2 cellular contexts compared by ENCODE assay signal in the genomic region with DNA sequence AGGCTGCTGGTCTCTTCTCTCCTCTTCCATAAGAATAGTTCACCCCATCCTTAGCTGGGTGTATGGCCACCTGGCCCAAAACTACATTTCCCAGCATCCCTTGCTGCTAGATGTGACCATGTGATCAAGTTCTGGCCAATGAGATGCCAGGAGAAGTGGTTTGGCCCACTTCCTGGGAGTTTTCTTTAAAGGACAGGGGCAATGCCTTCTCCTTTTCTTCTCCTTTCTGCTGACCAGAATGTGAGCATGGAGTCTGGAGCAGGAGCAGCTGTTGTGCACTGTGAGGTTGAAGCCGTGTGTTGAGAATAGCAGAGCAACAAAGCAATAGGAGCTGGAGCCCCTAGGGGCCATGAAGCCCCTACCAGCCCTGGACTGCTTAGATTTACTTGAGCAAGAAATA.
A peak's percentile ranks its signal among the peaks of the same experiment; 100 is the strongest.
TF ChIP-seq lines count a peak whose summit lies in the region.

No MANE protein-coding gene starts in this region.

TF ChIP-seq in WTC11, 78 proteins besides CTCF, POLR2A, EP300 and RAD21:
- TF ChIP-seq, protein P1, sequence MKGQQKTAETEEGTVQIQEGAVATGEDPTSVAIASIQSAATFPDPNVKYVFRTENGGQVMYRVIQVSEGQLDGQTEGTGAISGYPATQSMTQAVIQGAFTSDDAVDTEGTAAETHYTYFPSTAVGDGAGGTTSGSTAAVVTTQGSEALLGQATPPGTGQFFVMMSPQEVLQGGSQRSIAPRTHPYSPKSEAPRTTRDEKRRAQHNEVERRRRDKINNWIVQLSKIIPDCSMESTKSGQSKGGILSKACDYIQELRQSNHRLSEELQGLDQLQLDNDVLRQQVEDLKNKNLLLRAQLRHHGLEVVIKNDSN (CRISPR knock-in tag; IDR thresholded peaks at IDR 0.05), result peak; percentile 95
- TF ChIP-seq, protein P2, sequence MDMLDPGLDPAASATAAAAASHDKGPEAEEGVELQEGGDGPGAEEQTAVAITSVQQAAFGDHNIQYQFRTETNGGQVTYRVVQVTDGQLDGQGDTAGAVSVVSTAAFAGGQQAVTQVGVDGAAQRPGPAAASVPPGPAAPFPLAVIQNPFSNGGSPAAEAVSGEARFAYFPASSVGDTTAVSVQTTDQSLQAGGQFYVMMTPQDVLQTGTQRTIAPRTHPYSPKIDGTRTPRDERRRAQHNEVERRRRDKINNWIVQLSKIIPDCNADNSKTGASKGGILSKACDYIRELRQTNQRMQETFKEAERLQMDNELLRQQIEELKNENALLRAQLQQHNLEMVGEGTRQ (CRISPR knock-in tag; IDR thresholded peaks at IDR 0.05), result peak; percentile 96
- TF ChIP-seq ZNF317 (CRISPR knock-in tag; IDR thresholded peaks at IDR 0.05; ENCODE audit: borderline replicate concordance, low read depth), result no peak
- no peak for TF ChIP-seq RELA (CRISPR knock-in tag; IDR thresholded peaks at IDR 0.05; ENCODE audit: borderline replicate concordance)
- TF ChIP-seq NFYB (CRISPR knock-in tag; conservative IDR thresholded peaks at IDR 0.05; ENCODE audit: low read depth), result peak; percentile 63
TF ChIP-seq in WTC11: peak in this region for 3.

TF ChIP-seq in HepG2, 621 proteins besides CTCF, POLR2A, EP300 and RAD21 (continues in another document):
- TF ChIP-seq ZNF567 (CRISPR knock-in tag; IDR thresholded peaks at IDR 0.05; ENCODE audit: borderline replicate concordance) (no peak), CEBPB (IDR thresholded peaks at IDR 0.05; ENCODE audit: borderline replicate concordance, low read depth, low read length) (no peak), THAP11 (CRISPR knock-in tag; IDR thresholded peaks at IDR 0.05) (peak; percentile 100), FOXJ3 (CRISPR knock-in tag; IDR thresholded peaks at IDR 0.05; ENCODE audit: borderline replicate concordance) (no peak), IRX3 (CRISPR knock-in tag; IDR thresholded peaks at IDR 0.05; ENCODE audit: borderline replicate concordance, low read depth) (no peak), ESRRA (CRISPR knock-in tag; IDR thresholded peaks at IDR 0.05; ENCODE audit: low read depth) (no peak), TRIM24 (CRISPR knock-in tag; IDR thresholded peaks at IDR 0.05) (no peak), TEAD3 (CRISPR knock-in tag; optimal IDR thresholded peaks at IDR 0.05; ENCODE audit: borderline replicate concordance) (peak; percentile 26), ZC3H13 (CRISPR knock-in tag; IDR thresholded peaks at IDR 0.05) (no peak), PCBP2 (optimal IDR thresholded peaks at IDR 0.05; ENCODE audit: low read depth, low read length, poor library complexity, severe bottlenecking) (no peak), JUND (CRISPR knock-in tag; IDR thresholded peaks at IDR 0.05) (no peak), ZNF550 (CRISPR knock-in tag; IDR thresholded peaks at IDR 0.05; ENCODE audit: borderline replicate concordance) (no peak), ZNF720 (CRISPR knock-in tag; IDR thresholded peaks at IDR 0.05) (no peak), SALL2 (CRISPR knock-in tag; IDR thresholded peaks at IDR 0.05) (no peak), ZNF136 (CRISPR knock-in tag; IDR thresholded peaks at IDR 0.05; ENCODE audit: low read depth) (no peak), PLRG1 (conservative IDR thresholded peaks at IDR 0.05) (no peak), GTF3A (CRISPR knock-in tag; conservative IDR thresholded peaks at IDR 0.05) (no peak), ZNF562 (CRISPR knock-in tag; IDR thresholded peaks at IDR 0.05; ENCODE audit: borderline replicate concordance) (no peak), ZNF883 (CRISPR knock-in tag; IDR thresholded peaks at IDR 0.05; ENCODE audit: not compliant biosample characterization) (no peak), TAF15 (IDR thresholded peaks at IDR 0.05; ENCODE audit: low read depth, low read length, poor library complexity, severe bottlenecking) (no peak), ZNF143 (CRISPR knock-in tag; IDR thresholded peaks at IDR 0.05) (peak; percentile 98), ZNF777 (CRISPR knock-in tag; IDR thresholded peaks at IDR 0.05) (no peak), ZNF572 (CRISPR knock-in tag; IDR thresholded peaks at IDR 0.05) (no peak)
- TF ChIP-seq, protein P2 (IDR thresholded peaks at IDR 0.05; ENCODE audit: low read depth, low read length), result peak; percentile 82
- TF ChIP-seq, protein P2 (CRISPR knock-in tag; IDR thresholded peaks at IDR 0.05; ENCODE audit: borderline replicate concordance), result peak; percentile 95; the same call in 1 of the 2 replicates
- TF ChIP-seq, protein P3, sequence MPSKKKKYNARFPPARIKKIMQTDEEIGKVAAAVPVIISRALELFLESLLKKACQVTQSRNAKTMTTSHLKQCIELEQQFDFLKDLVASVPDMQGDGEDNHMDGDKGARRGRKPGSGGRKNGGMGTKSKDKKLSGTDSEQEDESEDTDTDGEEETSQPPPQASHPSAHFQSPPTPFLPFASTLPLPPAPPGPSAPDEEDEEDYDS (CRISPR knock-in tag; IDR thresholded peaks at IDR 0.05), result no peak
- TF ChIP-seq, protein P4, sequence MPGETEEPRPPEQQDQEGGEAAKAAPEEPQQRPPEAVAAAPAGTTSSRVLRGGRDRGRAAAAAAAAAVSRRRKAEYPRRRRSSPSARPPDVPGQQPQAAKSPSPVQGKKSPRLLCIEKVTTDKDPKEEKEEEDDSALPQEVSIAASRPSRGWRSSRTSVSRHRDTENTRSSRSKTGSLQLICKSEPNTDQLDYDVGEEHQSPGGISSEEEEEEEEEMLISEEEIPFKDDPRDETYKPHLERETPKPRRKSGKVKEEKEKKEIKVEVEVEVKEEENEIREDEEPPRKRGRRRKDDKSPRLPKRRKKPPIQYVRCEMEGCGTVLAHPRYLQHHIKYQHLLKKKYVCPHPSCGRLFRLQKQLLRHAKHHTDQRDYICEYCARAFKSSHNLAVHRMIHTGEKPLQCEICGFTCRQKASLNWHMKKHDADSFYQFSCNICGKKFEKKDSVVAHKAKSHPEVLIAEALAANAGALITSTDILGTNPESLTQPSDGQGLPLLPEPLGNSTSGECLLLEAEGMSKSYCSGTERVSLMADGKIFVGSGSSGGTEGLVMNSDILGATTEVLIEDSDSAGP (CRISPR knock-in tag; IDR thresholded peaks at IDR 0.05; ENCODE audit: borderline replicate concordance), result peak; percentile 96
- TF ChIP-seq, protein P5, sequence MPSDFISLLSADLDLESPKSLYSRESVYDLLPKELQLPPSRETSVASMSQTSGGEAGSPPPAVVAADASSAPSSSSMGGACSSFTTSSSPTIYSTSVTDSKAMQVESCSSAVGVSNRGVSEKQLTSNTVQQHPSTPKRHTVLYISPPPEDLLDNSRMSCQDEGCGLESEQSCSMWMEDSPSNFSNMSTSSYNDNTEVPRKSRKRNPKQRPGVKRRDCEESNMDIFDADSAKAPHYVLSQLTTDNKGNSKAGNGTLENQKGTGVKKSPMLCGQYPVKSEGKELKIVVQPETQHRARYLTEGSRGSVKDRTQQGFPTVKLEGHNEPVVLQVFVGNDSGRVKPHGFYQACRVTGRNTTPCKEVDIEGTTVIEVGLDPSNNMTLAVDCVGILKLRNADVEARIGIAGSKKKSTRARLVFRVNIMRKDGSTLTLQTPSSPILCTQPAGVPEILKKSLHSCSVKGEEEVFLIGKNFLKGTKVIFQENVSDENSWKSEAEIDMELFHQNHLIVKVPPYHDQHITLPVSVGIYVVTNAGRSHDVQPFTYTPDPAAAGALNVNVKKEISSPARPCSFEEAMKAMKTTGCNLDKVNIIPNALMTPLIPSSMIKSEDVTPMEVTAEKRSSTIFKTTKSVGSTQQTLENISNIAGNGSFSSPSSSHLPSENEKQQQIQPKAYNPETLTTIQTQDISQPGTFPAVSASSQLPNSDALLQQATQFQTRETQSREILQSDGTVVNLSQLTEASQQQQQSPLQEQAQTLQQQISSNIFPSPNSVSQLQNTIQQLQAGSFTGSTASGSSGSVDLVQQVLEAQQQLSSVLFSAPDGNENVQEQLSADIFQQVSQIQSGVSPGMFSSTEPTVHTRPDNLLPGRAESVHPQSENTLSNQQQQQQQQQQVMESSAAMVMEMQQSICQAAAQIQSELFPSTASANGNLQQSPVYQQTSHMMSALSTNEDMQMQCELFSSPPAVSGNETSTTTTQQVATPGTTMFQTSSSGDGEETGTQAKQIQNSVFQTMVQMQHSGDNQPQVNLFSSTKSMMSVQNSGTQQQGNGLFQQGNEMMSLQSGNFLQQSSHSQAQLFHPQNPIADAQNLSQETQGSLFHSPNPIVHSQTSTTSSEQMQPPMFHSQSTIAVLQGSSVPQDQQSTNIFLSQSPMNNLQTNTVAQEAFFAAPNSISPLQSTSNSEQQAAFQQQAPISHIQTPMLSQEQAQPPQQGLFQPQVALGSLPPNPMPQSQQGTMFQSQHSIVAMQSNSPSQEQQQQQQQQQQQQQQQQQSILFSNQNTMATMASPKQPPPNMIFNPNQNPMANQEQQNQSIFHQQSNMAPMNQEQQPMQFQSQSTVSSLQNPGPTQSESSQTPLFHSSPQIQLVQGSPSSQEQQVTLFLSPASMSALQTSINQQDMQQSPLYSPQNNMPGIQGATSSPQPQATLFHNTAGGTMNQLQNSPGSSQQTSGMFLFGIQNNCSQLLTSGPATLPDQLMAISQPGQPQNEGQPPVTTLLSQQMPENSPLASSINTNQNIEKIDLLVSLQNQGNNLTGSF (CRISPR knock-in tag; IDR thresholded peaks at IDR 0.05), result no peak
- TF ChIP-seq, protein P6, sequence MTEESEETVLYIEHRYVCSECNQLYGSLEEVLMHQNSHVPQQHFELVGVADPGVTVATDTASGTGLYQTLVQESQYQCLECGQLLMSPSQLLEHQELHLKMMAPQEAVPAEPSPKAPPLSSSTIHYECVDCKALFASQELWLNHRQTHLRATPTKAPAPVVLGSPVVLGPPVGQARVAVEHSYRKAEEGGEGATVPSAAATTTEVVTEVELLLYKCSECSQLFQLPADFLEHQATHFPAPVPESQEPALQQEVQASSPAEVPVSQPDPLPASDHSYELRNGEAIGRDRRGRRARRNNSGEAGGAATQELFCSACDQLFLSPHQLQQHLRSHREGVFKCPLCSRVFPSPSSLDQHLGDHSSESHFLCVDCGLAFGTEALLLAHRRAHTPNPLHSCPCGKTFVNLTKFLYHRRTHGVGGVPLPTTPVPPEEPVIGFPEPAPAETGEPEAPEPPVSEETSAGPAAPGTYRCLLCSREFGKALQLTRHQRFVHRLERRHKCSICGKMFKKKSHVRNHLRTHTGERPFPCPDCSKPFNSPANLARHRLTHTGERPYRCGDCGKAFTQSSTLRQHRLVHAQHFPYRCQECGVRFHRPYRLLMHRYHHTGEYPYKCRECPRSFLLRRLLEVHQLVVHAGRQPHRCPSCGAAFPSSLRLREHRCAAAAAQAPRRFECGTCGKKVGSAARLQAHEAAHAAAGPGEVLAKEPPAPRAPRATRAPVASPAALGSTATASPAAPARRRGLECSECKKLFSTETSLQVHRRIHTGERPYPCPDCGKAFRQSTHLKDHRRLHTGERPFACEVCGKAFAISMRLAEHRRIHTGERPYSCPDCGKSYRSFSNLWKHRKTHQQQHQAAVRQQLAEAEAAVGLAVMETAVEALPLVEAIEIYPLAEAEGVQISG (CRISPR knock-in tag; IDR thresholded peaks at IDR 0.05), result 0 out of 2 replicates have a peak, but pooled peaks have one; percentile 22
- TF ChIP-seq, protein P7, sequence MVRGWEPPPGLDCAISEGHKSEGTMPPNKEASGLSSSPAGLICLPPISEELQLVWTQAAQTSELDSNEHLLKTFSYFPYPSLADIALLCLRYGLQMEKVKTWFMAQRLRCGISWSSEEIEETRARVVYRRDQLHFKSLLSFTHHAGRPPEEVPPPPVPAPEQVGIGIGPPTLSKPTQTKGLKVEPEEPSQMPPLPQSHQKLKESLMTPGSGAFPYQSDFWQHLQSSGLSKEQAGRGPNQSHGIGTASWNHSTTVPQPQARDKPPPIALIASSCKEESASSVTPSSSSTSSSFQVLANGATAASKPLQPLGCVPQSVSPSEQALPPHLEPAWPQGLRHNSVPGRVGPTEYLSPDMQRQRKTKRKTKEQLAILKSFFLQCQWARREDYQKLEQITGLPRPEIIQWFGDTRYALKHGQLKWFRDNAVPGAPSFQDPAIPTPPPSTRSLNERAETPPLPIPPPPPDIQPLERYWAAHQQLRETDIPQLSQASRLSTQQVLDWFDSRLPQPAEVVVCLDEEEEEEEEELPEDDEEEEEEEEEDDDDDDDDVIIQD (CRISPR knock-in tag; IDR thresholded peaks at IDR 0.05; ENCODE audit: low read depth), result no peak
- TF ChIP-seq, protein P8, sequence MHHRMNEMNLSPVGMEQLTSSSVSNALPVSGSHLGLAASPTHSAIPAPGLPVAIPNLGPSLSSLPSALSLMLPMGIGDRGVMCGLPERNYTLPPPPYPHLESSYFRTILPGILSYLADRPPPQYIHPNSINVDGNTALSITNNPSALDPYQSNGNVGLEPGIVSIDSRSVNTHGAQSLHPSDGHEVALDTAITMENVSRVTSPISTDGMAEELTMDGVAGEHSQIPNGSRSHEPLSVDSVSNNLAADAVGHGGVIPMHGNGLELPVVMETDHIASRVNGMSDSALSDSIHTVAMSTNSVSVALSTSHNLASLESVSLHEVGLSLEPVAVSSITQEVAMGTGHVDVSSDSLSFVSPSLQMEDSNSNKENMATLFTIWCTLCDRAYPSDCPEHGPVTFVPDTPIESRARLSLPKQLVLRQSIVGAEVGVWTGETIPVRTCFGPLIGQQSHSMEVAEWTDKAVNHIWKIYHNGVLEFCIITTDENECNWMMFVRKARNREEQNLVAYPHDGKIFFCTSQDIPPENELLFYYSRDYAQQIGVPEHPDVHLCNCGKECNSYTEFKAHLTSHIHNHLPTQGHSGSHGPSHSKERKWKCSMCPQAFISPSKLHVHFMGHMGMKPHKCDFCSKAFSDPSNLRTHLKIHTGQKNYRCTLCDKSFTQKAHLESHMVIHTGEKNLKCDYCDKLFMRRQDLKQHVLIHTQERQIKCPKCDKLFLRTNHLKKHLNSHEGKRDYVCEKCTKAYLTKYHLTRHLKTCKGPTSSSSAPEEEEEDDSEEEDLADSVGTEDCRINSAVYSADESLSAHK (CRISPR knock-in tag; IDR thresholded peaks at IDR 0.05; ENCODE audit: borderline replicate concordance), result no peak
- TF ChIP-seq, protein P9, sequence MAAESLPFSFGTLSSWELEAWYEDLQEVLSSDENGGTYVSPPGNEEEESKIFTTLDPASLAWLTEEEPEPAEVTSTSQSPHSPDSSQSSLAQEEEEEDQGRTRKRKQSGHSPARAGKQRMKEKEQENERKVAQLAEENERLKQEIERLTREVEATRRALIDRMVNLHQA (CRISPR knock-in tag; IDR thresholded peaks at IDR 0.05), result no peak
- TF ChIP-seq, protein P10, sequence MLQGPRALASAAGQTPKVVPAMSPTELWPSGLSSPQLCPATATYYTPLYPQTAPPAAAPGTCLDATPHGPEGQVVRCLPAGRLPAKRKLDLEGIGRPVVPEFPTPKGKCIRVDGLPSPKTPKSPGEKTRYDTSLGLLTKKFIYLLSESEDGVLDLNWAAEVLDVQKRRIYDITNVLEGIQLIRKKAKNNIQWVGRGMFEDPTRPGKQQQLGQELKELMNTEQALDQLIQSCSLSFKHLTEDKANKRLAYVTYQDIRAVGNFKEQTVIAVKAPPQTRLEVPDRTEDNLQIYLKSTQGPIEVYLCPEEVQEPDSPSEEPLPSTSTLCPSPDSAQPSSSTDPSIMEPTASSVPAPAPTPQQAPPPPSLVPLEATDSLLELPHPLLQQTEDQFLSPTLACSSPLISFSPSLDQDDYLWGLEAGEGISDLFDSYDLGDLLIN (CRISPR knock-in tag; IDR thresholded peaks at IDR 0.05; ENCODE audit: borderline replicate concordance), result no peak
